Comparison of ENCODE assay signal across 17 cellular contexts in the genomic region with DNA sequence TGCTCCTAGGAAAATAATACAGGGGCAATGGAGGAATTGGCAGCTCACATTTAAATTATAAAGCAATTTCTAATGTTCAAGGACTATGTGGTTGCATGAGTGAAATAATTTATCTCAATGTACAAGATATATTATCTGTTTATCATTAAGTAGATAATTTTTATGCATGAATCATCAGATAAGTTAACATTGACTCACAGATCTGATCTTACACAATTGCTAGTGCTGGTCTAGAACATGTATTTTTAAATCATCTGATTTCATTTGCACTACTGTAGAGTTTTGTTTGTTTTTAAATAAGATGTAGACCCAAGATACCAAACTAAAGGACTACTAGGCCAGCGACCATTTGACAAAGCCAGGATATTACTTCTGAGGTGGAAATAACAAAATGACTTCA.
"Had no signal": no experiment of that assay in that cellular context is flagged by ENCODE, and none has a peak within 500 bp of the region (broad histone marks: within the 10 kb centered on the region; RNA-seq: fewer than 3 reads in every experiment).

No MANE protein-coding gene starts in this region.

- H3K4me3 ChIP-seq: cardiac muscle cell, lower lobe of right lung, right lobe of liver, transverse colon had no signal

- DNase-seq: activated CD8-positive, alpha-beta memory T cell treated with anti-CD3 and anti-CD28 coated beads, Interleukin-2, amount 50 U/mL, for 48 hours; activated naive CD4-positive, alpha-beta T cell; activated naive CD8-positive, alpha-beta T cell treated with anti-CD3 and anti-CD28 coated beads for 36 hours; activated T-cell treated with anti-CD3 and anti-CD28 coated beads, Interleukin-2, amount 50 U/mL, for 4 hours; amniotic stem cell; lower lobe of right lung; naive thymus-derived CD4-positive, alpha-beta T cell; occipital lobe; right lobe of liver; stimulated activated CD4-positive, alpha-beta T cell treated with anti-CD3 and anti-CD28 coated beads, Interleukin-2, amount 100 ng/mL, for 48 hours; stimulated activated CD8-positive, alpha-beta memory T cell treated with anti-CD3 and anti-CD28 coated beads, Interleukin-4, amount 100 ng/mL, for 48 hours; stimulated activated naive B cell treated with anti-CD40 and anti-IgM and Interleukin-4, amounts not matched to agents 10 μg/mL and 1 μg/mL and 100 μg/mL, for 72 hours; T1000; transverse colon had no signal

- H3K27ac ChIP-seq: cardiac muscle cell, lower lobe of right lung, right lobe of liver, transverse colon had no signal

- H3K4me1 ChIP-seq: lower lobe of right lung, right lobe of liver, transverse colon had no signal

- H3K27me3 ChIP-seq: cardiac muscle cell, right lobe of liver, transverse colon had no signal

- H3K9me3 ChIP-seq: right lobe of liver, transverse colon had no signal

- ATAC-seq: activated T-cell treated with anti-CD3 and anti-CD28 coated beads, Interleukin-2, amount 50 U/mL, for 4 hours; left lobe of liver; lower lobe of right lung; naive thymus-derived CD4-positive, alpha-beta T cell; right lobe of liver; stimulated activated naive B cell treated with anti-CD40 and anti-IgM and Interleukin-4, amounts not matched to agents 10 μg/mL and 1 μg/mL and 100 μg/mL, for 72 hours; WTC11 had no signal

- H3K36me3 ChIP-seq: cardiac muscle cell, lower lobe of right lung, right lobe of liver, transverse colon had no signal
